ENCODE assay signal across 1 cellular context in the genomic region with DNA sequence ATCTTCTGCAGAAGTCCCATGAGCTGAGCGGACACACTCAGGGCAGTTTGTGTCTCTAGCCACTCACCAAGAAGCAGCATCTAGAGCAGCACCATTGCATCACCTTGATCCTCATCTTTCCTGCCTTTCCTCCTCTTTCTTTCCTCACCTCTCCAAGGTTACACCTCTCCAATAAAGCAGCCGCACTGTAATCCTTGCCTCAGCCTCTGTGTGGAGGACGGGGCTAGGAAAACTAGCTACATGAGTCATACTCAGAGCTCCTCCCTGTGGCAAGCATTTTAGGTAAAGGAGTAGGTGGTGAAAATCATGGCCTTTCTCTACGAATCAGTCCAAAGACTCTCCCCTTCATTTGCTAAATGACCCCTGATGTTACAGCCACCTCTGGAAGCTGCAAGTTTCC.
TF ChIP-seq lines count a peak whose summit lies in the region.

No MANE protein-coding gene starts in this region.

TF ChIP-seq in GM23338, 12 proteins besides CTCF, POLR2A, EP300 and RAD21 (continued from another document):
- TF ChIP-seq ETS1 (IDR thresholded peaks at IDR 0.05) (no peak), POLR2AphosphoS5 (IDR thresholded peaks at IDR 0.05; ENCODE audit: low read depth) (no peak), CREB1 (CRISPR knock-in tag; IDR thresholded peaks at IDR 0.05; ENCODE audit: low read depth) (peak; percentile 18; the same call in 1 of the 2 replicates), EZH2phosphoT487 (IDR thresholded peaks at IDR 0.05; ENCODE audit: unreplicated experiment) (no peak), REST (IDR thresholded peaks at IDR 0.05; ENCODE audit: unreplicated experiment) (no peak), ZNF114 (CRISPR knock-in tag; IDR thresholded peaks at IDR 0.05) (0 out of 2 replicates have a peak, but pooled peaks have one; percentile 12), JUNB (IDR thresholded peaks at IDR 0.05; ENCODE audit: unreplicated experiment) (no peak)
